28 cellular contexts compared by ENCODE assay signal in the genomic region with DNA sequence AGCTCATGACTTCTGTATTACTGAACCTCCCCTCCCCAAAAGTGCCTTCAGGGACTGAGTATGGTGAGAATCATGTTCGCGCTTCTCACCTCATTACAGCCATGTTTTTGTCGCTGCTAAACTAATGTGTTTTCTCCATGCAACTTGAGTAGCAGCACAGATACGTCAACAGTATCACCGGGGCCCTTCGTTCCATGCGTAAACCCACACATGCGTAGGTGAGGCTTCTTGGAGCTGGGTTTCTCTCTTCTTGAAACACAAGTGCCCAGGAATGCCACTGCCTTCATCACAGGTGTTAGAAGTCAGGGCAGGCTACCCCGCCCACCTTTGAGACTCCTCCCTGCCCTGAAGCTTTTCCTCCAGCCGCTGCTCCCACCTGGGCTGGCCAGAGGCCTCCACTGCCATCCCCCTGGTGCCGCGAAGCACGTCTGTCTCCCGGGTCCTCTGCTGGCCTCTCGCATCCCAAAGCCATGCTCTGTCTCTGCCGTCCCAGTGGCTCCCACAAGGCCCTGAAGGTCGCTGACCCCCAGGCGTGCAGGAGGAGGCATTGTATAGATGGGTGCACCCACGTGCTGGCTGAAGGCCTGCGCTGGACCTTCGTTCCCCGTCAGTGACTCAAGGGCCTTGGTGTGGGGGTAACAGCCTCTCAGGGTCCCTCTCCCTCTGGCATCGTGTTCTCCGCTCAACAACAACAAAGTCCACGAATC.
"Had no signal": no experiment of that assay in that cellular context is flagged by ENCODE, and none has a peak within 500 bp of the region (broad histone marks: within the 10 kb centered on the region; RNA-seq: fewer than 3 reads in every experiment).

No MANE protein-coding gene starts in this region.

- H3K9me3 Mint-ChIP-seq: activated CD4-positive, alpha-beta memory T cell treated with anti-CD3 and anti-CD28 coated beads, Interleukin-2, amount 10 ng/mL, durations not matched to agents 7 days and 5 days; activated naive CD4-positive, alpha-beta T cell treated with anti-CD3 and anti-CD28 coated beads, Interleukin-2, amount 10 ng/mL, durations not matched to agents 7 days and 5 days; activated naive CD8-positive, alpha-beta T cell treated with anti-CD3 and anti-CD28 coated beads, Interleukin-2, amount 50 U/mL, for 24 hours had no signal

- H3K4me1 Mint-ChIP-seq: activated CD4-positive, alpha-beta memory T cell treated with anti-CD3 and anti-CD28 coated beads, Interleukin-2, amount 10 ng/mL, durations not matched to agents 7 days and 5 days; activated CD8-positive, alpha-beta memory T cell treated with anti-CD3 and anti-CD28 coated beads, Interleukin-2, amount 10 ng/mL, durations not matched to agents 7 days and 5 days; activated naive CD4-positive, alpha-beta T cell treated with anti-CD3 and anti-CD28 coated beads, Interleukin-2, amount 10 ng/mL, durations not matched to agents 7 days and 5 days; activated naive CD8-positive, alpha-beta T cell treated with anti-CD3 and anti-CD28 coated beads, Interleukin-2, amount 50 U/mL, for 24 hours had no signal

- H3K27me3 ChIP-seq: brain microvascular endothelial cell had no signal

- ATAC-seq: activated CD8-positive, alpha-beta memory T cell treated with anti-CD3 and anti-CD28 coated beads, Interleukin-2, amount 10 ng/mL, durations not matched to agents 7 days and 5 days; activated naive CD8-positive, alpha-beta T cell treated with anti-CD3 and anti-CD28 coated beads, Interleukin-2, amount 50 U/mL, for 24 hours; PC-3; Right ventricle myocardium inferior had no signal

- H3K27ac Mint-ChIP-seq: activated CD4-positive, alpha-beta memory T cell treated with anti-CD3 and anti-CD28 coated beads, Interleukin-2, amount 10 ng/mL, durations not matched to agents 7 days and 5 days; activated CD8-positive, alpha-beta memory T cell treated with anti-CD3 and anti-CD28 coated beads, Interleukin-2, amount 10 ng/mL, durations not matched to agents 7 days and 5 days; activated naive CD4-positive, alpha-beta T cell treated with anti-CD3 and anti-CD28 coated beads, Interleukin-2, amount 10 ng/mL, durations not matched to agents 7 days and 5 days; activated naive CD8-positive, alpha-beta T cell; activated naive CD8-positive, alpha-beta T cell treated with anti-CD3 and anti-CD28 coated beads, Interleukin-2, amount 50 U/mL, for 24 hours had no signal

- DNase-seq: activated CD4-positive, alpha-beta memory T cell treated with anti-CD3 and anti-CD28 coated beads, Interleukin-2, amount 10 ng/mL, durations not matched to agents 7 days and 5 days; activated CD4-positive, alpha-beta T cell treated with anti-CD3 and anti-CD28 coated beads for 1 hour; activated CD4-positive, alpha-beta T cell treated with anti-CD3 and anti-CD28 coated beads for 48 hours; activated CD4-positive, CD25-positive, alpha-beta regulatory T cell; activated CD8-positive, alpha-beta memory T cell treated with anti-CD3 and anti-CD28 coated beads for 24 hours; activated CD8-positive, alpha-beta memory T cell treated with anti-CD3 and anti-CD28 coated beads, Interleukin-2, amount 10 ng/mL, durations not matched to agents 7 days and 5 days; activated CD8-positive, alpha-beta memory T cell treated with anti-CD3 and anti-CD28 coated beads, Interleukin-2, amount 50 U/mL, for 48 hours; activated effector memory CD4-positive, alpha-beta T cell treated with Interleukin-2 at 50 U/mL for 16 hours; activated naive CD4-positive, alpha-beta T cell treated with anti-CD3 and anti-CD28 coated beads, Interleukin-2, amount 10 ng/mL, durations not matched to agents 7 days and 5 days; activated naive CD8-positive, alpha-beta T cell treated with anti-CD3 and anti-CD28 coated beads, Interleukin-2, amount 50 U/mL, for 24 hours; activated T-cell treated with anti-CD3 and anti-CD28 coated beads, Interleukin-2, amount 50 U/mL, for 48 hours; anterior cingulate cortex; brain microvascular endothelial cell; Karpas-422; KBM-7; NCI-H1048; NCI-H1436 treated with DMSO at 0.1 percent for 48 hours; NCI-H1694 treated with DMSO at 0.1 percent for 48 hours; NCI-H2029; NCI-H345; NCI-H524 treated with DMSO at 0.1 percent for 48 hours; PC-3; SW 1271; T1000; WERI-Rb-1 had no signal

- H3K36me3 ChIP-seq: brain microvascular endothelial cell had no signal

- H3K27ac ChIP-seq: brain microvascular endothelial cell, RWPE1, WERI-Rb-1 had no signal

- H3K4me3 Mint-ChIP-seq: activated CD4-positive, alpha-beta memory T cell treated with anti-CD3 and anti-CD28 coated beads, Interleukin-2, amount 10 ng/mL, durations not matched to agents 7 days and 5 days; activated CD8-positive, alpha-beta memory T cell treated with anti-CD3 and anti-CD28 coated beads, Interleukin-2, amount 10 ng/mL, durations not matched to agents 7 days and 5 days; activated naive CD4-positive, alpha-beta T cell treated with anti-CD3 and anti-CD28 coated beads, Interleukin-2, amount 10 ng/mL, durations not matched to agents 7 days and 5 days; activated naive CD8-positive, alpha-beta T cell; activated naive CD8-positive, alpha-beta T cell treated with anti-CD3 and anti-CD28 coated beads, Interleukin-2, amount 50 U/mL, for 24 hours had no signal

- H3K27me3 Mint-ChIP-seq: activated CD4-positive, alpha-beta memory T cell treated with anti-CD3 and anti-CD28 coated beads, Interleukin-2, amount 10 ng/mL, durations not matched to agents 7 days and 5 days; activated CD8-positive, alpha-beta memory T cell treated with anti-CD3 and anti-CD28 coated beads, Interleukin-2, amount 10 ng/mL, durations not matched to agents 7 days and 5 days; activated naive CD4-positive, alpha-beta T cell treated with anti-CD3 and anti-CD28 coated beads, Interleukin-2, amount 10 ng/mL, durations not matched to agents 7 days and 5 days; activated naive CD8-positive, alpha-beta T cell; activated naive CD8-positive, alpha-beta T cell treated with anti-CD3 and anti-CD28 coated beads, Interleukin-2, amount 50 U/mL, for 24 hours had no signal
